ENCODE assay signal across 19 cellular contexts in the genomic region with DNA sequence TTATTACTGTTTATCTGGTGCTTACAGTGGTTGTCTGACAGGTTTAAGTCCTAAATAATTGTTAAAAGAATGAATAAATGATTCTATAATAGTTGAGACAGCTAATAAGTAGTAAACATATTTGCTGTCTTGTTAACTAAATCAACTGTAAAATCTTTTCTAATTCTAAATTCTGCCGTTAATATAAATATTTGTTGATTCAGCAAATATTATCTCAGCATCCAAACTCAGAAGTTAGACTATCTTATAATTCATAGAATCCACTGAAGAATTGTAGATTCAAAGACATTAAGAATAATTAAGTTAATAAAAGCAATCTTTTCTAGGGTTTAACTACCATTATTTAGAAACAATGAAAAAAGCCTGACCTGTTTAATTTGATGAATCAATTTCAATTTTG.
DNase-seq lines count a peak whose midpoint lies in the region; ATAC-seq, FAIRE-seq and TF ChIP-seq lines count a peak whose summit lies in the region.
"Had no signal": no experiment of that assay in that cellular context is flagged by ENCODE, and none has a peak within 500 bp of the region (broad histone marks: within the 10 kb centered on the region; RNA-seq: fewer than 3 reads in every experiment).

No MANE protein-coding gene starts in this region.

- in situ Hi-C loops in IMR-90 (cut with MboI; ENCODE audit: low sequenced_read_pairs) = no loop called here

- peaks cover 2% of the 10 kb centered on the region; the same call in 1 of the 2 replicates for H3K27me3 ChIP-seq in IMR-90 (ENCODE audit: control insufficient read depth, insufficient read depth, low read length)
- no peaks in the 10 kb centered on the region for H3K27me3 ChIP-seq in H1 (replicated peaks in 1 of 4; ENCODE audit: control insufficient read depth in 3 of 4, extremely low read depth in 1 of 4, insufficient read depth in 3 of 4, low read length in 3 of 4)
- H3K27me3 ChIP-seq: BLaER1 treated with 17β-estradiol and CSF1 and Interleukin-3, amounts not matched to agents 10 nM and 100 nM had no signal

- H3K9ac ChIP-seq in IMR-90 (ENCODE audit: low read depth, low read length) (no peak overlapping the region), H1 (replicated peaks in 1 of 4; ENCODE audit: extremely low read depth in 1 of 4, low read depth in 3 of 4, low read length in 3 of 4) (no peak overlapping the region)
- H3K9ac ChIP-seq: BLaER1 treated with 17β-estradiol and CSF1 and Interleukin-3, amounts not matched to agents 10 nM and 100 nM had no signal

- H2BK12ac ChIP-seq in H1 (ENCODE audit: low read depth, low read length) = no peak overlapping the region

- FAIRE-seq in A549 (lab: Jason Lieb, UNC) = no peak
- no peak for FAIRE-seq in H1 (lab: Jason Lieb, UNC)
- FAIRE-seq: D721Med, G401.6, GM12891, GM19239 had no signal

- TF ChIP-seq RAD21 in A549 (conservative IDR thresholded peaks at IDR 0.05 in 1 of 2, IDR thresholded peaks at IDR 0.05 in 1 of 2) = no peak
- no peak for TF ChIP-seq RAD21 in IMR-90 (IDR thresholded peaks at IDR 0.05; ENCODE audit: low read length)
- no peak for TF ChIP-seq RAD21 in H1 (IDR thresholded peaks at IDR 0.05 in 1 of 2, conservative IDR thresholded peaks at IDR 0.05 in 1 of 2; ENCODE audit: low read depth in 2 of 2, low read length in 2 of 2)

- H3K23ac ChIP-seq in IMR-90 (ENCODE audit: low read depth, low read length) (no peak overlapping the region), H1 (ENCODE audit: insufficient read length) (no peak overlapping the region)

- TF ChIP-seq CTCF in A549 (IDR thresholded peaks at IDR 0.05) = no peak
- TF ChIP-seq CTCF in IMR-90 (conservative IDR thresholded peaks at IDR 0.05; ENCODE audit: low read depth, low read length) = no peak
- no peak for TF ChIP-seq CTCF in H1 (IDR thresholded peaks at IDR 0.05; ENCODE audit: control extremely low read depth in 1 of 3, insufficient read depth in 1 of 3, low read depth in 1 of 3, low read length in 3 of 3)

- no peaks in the 10 kb centered on the region for H3K36me3 ChIP-seq in IMR-90 (ENCODE audit: control insufficient read depth, insufficient read depth, low read length)
- no peaks in the 10 kb centered on the region for H3K36me3 ChIP-seq in H1 (ENCODE audit: control insufficient read depth in 2 of 4, insufficient read depth in 4 of 4, low read length in 3 of 4)
- H3K36me3 ChIP-seq: BLaER1 treated with 17β-estradiol and CSF1 and Interleukin-3, amounts not matched to agents 10 nM and 100 nM had no signal

- 89% methylated on average over 1 of the region's 1 CpG for WGBS in A549 (ENCODE audit: missing lambda C conversion rate)
- no CpG with 5 or more reads among the region's 1 CpG for WGBS in IMR-90 (ENCODE audit: extremely low coverage in 2 of 2, insufficient read length in 1 of 2), 2 experiments
- 83% methylated on average over 1 of the region's 1 CpG; no CpG with 5 or more reads in 1 of the 2 experiments for WGBS in H1 (ENCODE audit: extremely low coverage in 1 of 2, insufficient coverage in 1 of 2, insufficient read length in 1 of 2, insufficient replicate concordance in 2 of 2, low coverage in 1 of 2, low lambda C conversion rate in 2 of 2, missing lambda C conversion rate in 1 of 2), 2 experiments

- H3K27ac ChIP-seq in A549 = no peak overlapping the region
- H3K27ac ChIP-seq in IMR-90 (ENCODE audit: insufficient read depth, low read length) = no peak overlapping the region
- no peak overlapping the region for H3K27ac ChIP-seq in H1 (ENCODE audit: low read depth, low read length)
- H3K27ac ChIP-seq: BLaER1 treated with 17β-estradiol and CSF1 and Interleukin-3, amounts not matched to agents 10 nM and 100 nM; C4-2B had no signal

- H2AFZ ChIP-seq in IMR-90 (replicated peaks; ENCODE audit: low read length, poor library complexity) = no peak overlapping the region
- H2AFZ ChIP-seq in H1 (ENCODE audit: low read length) = no peak overlapping the region

- H3K79me1 ChIP-seq in IMR-90 (ENCODE audit: low read depth in 1 of 2, low read length in 2 of 2) (no peaks in the 10 kb centered on the region), H1 (ENCODE audit: low read depth, low read length) (no peaks in the 10 kb centered on the region)

- H3K9me3 ChIP-seq in A549 = no peaks in the 10 kb centered on the region
- no peaks in the 10 kb centered on the region for H3K9me3 ChIP-seq in IMR-90 (ENCODE audit: control insufficient read depth, insufficient read depth, low read length)
- H3K9me3 ChIP-seq in H1 (ENCODE audit: insufficient read depth in 2 of 2, low read depth in 1 of 2, low read length in 1 of 2) = no peaks in the 10 kb centered on the region
- H3K9me3 ChIP-seq: BLaER1 treated with 17β-estradiol and CSF1 and Interleukin-3, amounts not matched to agents 10 nM and 100 nM; Caco-2 had no signal

- no peak overlapping the region for H3K56ac ChIP-seq in IMR-90 (ENCODE audit: extremely low read depth, insufficient read depth, low read length)
- no peak overlapping the region for H3K56ac ChIP-seq in H1 (replicated peaks; ENCODE audit: insufficient read length, low read depth, low read length)

- no peak for TF ChIP-seq POLR2A in A549 (IDR thresholded peaks at IDR 0.05; ENCODE audit: low read length)
- no peak for TF ChIP-seq POLR2A in IMR-90 (IDR thresholded peaks at IDR 0.05; ENCODE audit: low read depth, low read length)
- TF ChIP-seq POLR2A in H1 (IDR thresholded peaks at IDR 0.05; ENCODE audit: control extremely low read depth in 1 of 2, low read depth in 2 of 2, low read length in 2 of 2) = no peak

- ATAC-seq in A549 = no peak
- no peak for ATAC-seq in IMR-90 (ENCODE audit: low read depth)
- ATAC-seq in GM21390 (IDR thresholded peaks at IDR 0.05; ENCODE audit: unreplicated experiment) = no peak
- ATAC-seq in GM19324 (IDR thresholded peaks at IDR 0.05; ENCODE audit: low FRiP score, unreplicated experiment) = no peak
- ATAC-seq: CD8-positive, alpha-beta T cell had no signal

- no peak overlapping the region for H2BK20ac ChIP-seq in IMR-90 (ENCODE audit: low read depth, low read length)
- H2BK20ac ChIP-seq in H1 (ENCODE audit: low read length) = no peak overlapping the region

- DNase-seq in A549 (ENCODE audit: low read depth in 1 of 2, low spot score in 1 of 2) (no peak), IMR-90 (no peak), H1 (ENCODE audit: low read depth in 1 of 2, low spot score in 2 of 2) (no peak)
- DNase-seq: 8988T; AML-193; Caco-2; Calu3; CD4-positive, alpha-beta T cell; CD8-positive, alpha-beta T cell; DMS79 treated with DMSO at 0.1 percent for 48 hours; GF-D8 had no signal

- H4K5ac ChIP-seq in IMR-90 (ENCODE audit: low read depth, low read length) = no peak overlapping the region
- no peak overlapping the region for H4K5ac ChIP-seq in H1 (ENCODE audit: insufficient read length, low read depth, low read length)

- intact Hi-C loops in IMR-90 (cut with micrococcal nuclease) = loop anchor here (5.0 kb wide), 1 partner anchor 63 kb away; no protein-coding TSS in a partner anchor

- H4K8ac ChIP-seq in IMR-90 (ENCODE audit: low read depth in 2 of 2, low read length in 2 of 2) = no peak overlapping the region
- no peak overlapping the region for H4K8ac ChIP-seq in H1 (ENCODE audit: extremely low read depth, insufficient read depth, low read length)

- no peaks in the 10 kb centered on the region for H3K9me1 ChIP-seq in IMR-90 (ENCODE audit: insufficient read depth, low read length)

- H3K14ac ChIP-seq in IMR-90 (replicated peaks; ENCODE audit: low read depth, low read length) (no peak overlapping the region), H1 (ENCODE audit: insufficient read length) (no peak overlapping the region)

- dilution Hi-C loops in IMR-90 (cut with HindIII; ENCODE audit: low sequenced_read_pairs, unreplicated experiment) = no loop called here

- no peak overlapping the region for H2AK9ac ChIP-seq in IMR-90 (replicated peaks; ENCODE audit: low read depth, low read length, poor library complexity)

- H3K4me3 ChIP-seq in A549 (no peak overlapping the region), IMR-90 (ENCODE audit: insufficient read depth, low read depth, low read length) (no peak overlapping the region), H1 (ENCODE audit: extremely low read depth in 1 of 4, insufficient read depth in 2 of 4, low read depth in 3 of 4, low read length in 4 of 4) (no peak overlapping the region)
- H3K4me3 ChIP-seq: BLaER1 treated with 17β-estradiol and CSF1 and Interleukin-3, amounts not matched to agents 10 nM and 100 nM had no signal

- H3K4me2 ChIP-seq in A549 (no peak overlapping the region), IMR-90 (ENCODE audit: low read depth, low read length) (no peak overlapping the region), H1 (ENCODE audit: insufficient read depth in 1 of 2, low read depth in 2 of 2, low read length in 2 of 2) (no peak overlapping the region)
- H3K4me2 ChIP-seq: BLaER1 treated with 17β-estradiol and CSF1 and Interleukin-3, amounts not matched to agents 10 nM and 100 nM had no signal

- TF ChIP-seq EP300 in A549 (IDR thresholded peaks at IDR 0.05) (no peak), H1 (IDR thresholded peaks at IDR 0.05; ENCODE audit: borderline replicate concordance in 1 of 2, low read depth in 2 of 2, low read length in 2 of 2) (no peak)

- H3K4ac ChIP-seq in IMR-90 (ENCODE audit: low read depth, low read length) = no peak overlapping the region
- no peak overlapping the region for H3K4ac ChIP-seq in H1 (replicated peaks; ENCODE audit: insufficient read length, low read depth, low read length)

- H4K91ac ChIP-seq in IMR-90 (ENCODE audit: insufficient read depth, low read depth, low read length) = no peak overlapping the region
- H4K91ac ChIP-seq in H1 (replicated peaks; ENCODE audit: insufficient read length, low read length) = no peak overlapping the region

- H2BK5ac ChIP-seq in IMR-90 (ENCODE audit: low read depth, low read length, poor library complexity, severe bottlenecking) (no peak overlapping the region), H1 (ENCODE audit: low read depth, low read length) (no peak overlapping the region)

- no peak overlapping the region for H2AK5ac ChIP-seq in IMR-90 (ENCODE audit: low read depth, low read length)
- no peak overlapping the region for H2AK5ac ChIP-seq in H1 (ENCODE audit: low read depth, low read length)

- H3K79me2 ChIP-seq in H1 (ENCODE audit: control insufficient read depth in 1 of 2, insufficient read depth in 2 of 2, low read length in 2 of 2) = no peaks in the 10 kb centered on the region

- H3K23me2 ChIP-seq in H1 (ENCODE audit: low read depth, low read length) = no peaks in the 10 kb centered on the region

- no TSS peak for BruUV-seq in IMR-90 (replicated peaks; lab: Mats Ljungman, UMichigan)

- CTCF ChIA-PET in A549 (lab: Yijun Ruan, JAX) (no interaction called here), IMR-90 (lab: Yijun Ruan, JAX) (no interaction called here), H1 (lab: Charles Lee; ENCODE audit: partially characterized antibody) (no interaction called here)

- H4K20me1 ChIP-seq in IMR-90 (ENCODE audit: insufficient read depth, low read length) = no peaks in the 10 kb centered on the region
- H4K20me1 ChIP-seq in H1 (replicated peaks in 1 of 2; ENCODE audit: control insufficient read depth in 1 of 2, insufficient read depth in 2 of 2, low read length in 2 of 2) = no peaks in the 10 kb centered on the region
- H4K20me1 ChIP-seq: BLaER1 treated with 17β-estradiol and CSF1 and Interleukin-3, amounts not matched to agents 10 nM and 100 nM had no signal

- POLR2A ChIA-PET in A549 (lab: Yijun Ruan, JAX) (no interaction called here), IMR-90 (lab: Charles Lee; ENCODE audit: unreplicated experiment) (no interaction called here), H1 (lab: Charles Lee; ENCODE audit: partially characterized antibody) (no interaction called here)

- H3K4me1 ChIP-seq in A549 (peaks cover 44% of the 10 kb centered on the region), IMR-90 (ENCODE audit: control insufficient read depth, insufficient read depth, low read length) (no peaks in the 10 kb centered on the region), H1 (replicated peaks in 1 of 4; ENCODE audit: control insufficient read depth in 3 of 4, insufficient read depth in 4 of 4, low read length in 3 of 4) (no peaks in the 10 kb centered on the region)
- H3K4me1 ChIP-seq: BLaER1 treated with 17β-estradiol and CSF1 and Interleukin-3, amounts not matched to agents 10 nM and 100 nM had no signal

- H3K18ac ChIP-seq in IMR-90 (ENCODE audit: low read depth, low read length) (no peak overlapping the region), H1 (ENCODE audit: extremely low read depth, low read length) (no peak overlapping the region)

- H2BK120ac ChIP-seq in IMR-90 (ENCODE audit: low read depth, low read length) = no peak overlapping the region
- H2BK120ac ChIP-seq in H1 (replicated peaks; ENCODE audit: low read depth, low read length) = no peak overlapping the region

- H2BK15ac ChIP-seq in IMR-90 (ENCODE audit: low read depth, low read length) = no peak overlapping the region
- H2BK15ac ChIP-seq in H1 (ENCODE audit: low read length) = no peak overlapping the region

Comparison
In these comparisons a context has a peak if more than half of its experiments do, and no peak if none do; other contexts are left out.
1. Of the 18 proteins assayed by ChIP-seq in both H1 and A549: peak only in H1: none; only in A549: none; in both: MAFK; in neither: 17.